Comparison of ENCODE assay signal across 7 cellular contexts in genomic region chr1:44609412-44609767, GRCh38.
DNase-seq lines count a peak whose midpoint lies in the region; ATAC-seq, FAIRE-seq and TF ChIP-seq lines count a peak whose summit lies in the region.

No MANE protein-coding gene starts in this region.

- no peak overlapping the region for H3K9ac ChIP-seq in astrocyte (ENCODE audit: low read length)
- H3K9ac ChIP-seq in keratinocyte (ENCODE audit: control insufficient read depth, extremely low read depth, insufficient read depth, low read length), result no peak overlapping the region

- FAIRE-seq in astrocyte (lab: Jason Lieb, UNC) (no peak), keratinocyte (lab: Jason Lieb, UNC) (no peak)

- ATAC-seq in thoracic aorta (ENCODE audit: insufficient number of reproducible peaks, low FRiP score, low read depth) (peak; percentile 6), GM21526 (IDR thresholded peaks at IDR 0.05; ENCODE audit: low FRiP score, unreplicated experiment) (no peak), GM18520 (IDR thresholded peaks at IDR 0.05; ENCODE audit: unreplicated experiment) (no peak)

- H3K4me1 ChIP-seq in astrocyte (ENCODE audit: insufficient read depth, low read length), result no peaks in the 10 kb centered on the region
- H3K4me1 ChIP-seq in keratinocyte (ENCODE audit: control insufficient read depth, extremely low read depth, insufficient read depth, low read length), result peaks cover 3% of the 10 kb centered on the region
- no peaks in the 10 kb centered on the region for H3K4me1 ChIP-seq in thoracic aorta (ENCODE audit: control insufficient read depth in 1 of 2, low read depth in 2 of 2)

- peaks cover 23% of the 10 kb centered on the region for H3K27me3 Mint-ChIP-seq in astrocyte (ENCODE audit: low read depth, unreplicated experiment)

- peaks cover 8% of the 10 kb centered on the region for H3K27me3 ChIP-seq in astrocyte (ENCODE audit: insufficient read depth, low read length)
- H3K27me3 ChIP-seq in keratinocyte (ENCODE audit: control insufficient read depth, extremely low read depth, insufficient read depth, low read length), result no peaks in the 10 kb centered on the region
- H3K27me3 ChIP-seq in thoracic aorta (replicated peaks; ENCODE audit: insufficient read depth), result no peaks in the 10 kb centered on the region

- H3K9me3 Mint-ChIP-seq in astrocyte (ENCODE audit: unreplicated experiment), result peaks cover 1% of the 10 kb centered on the region

- H3K4me2 ChIP-seq in astrocyte (ENCODE audit: low read length) (no peak overlapping the region), keratinocyte (ENCODE audit: control insufficient read depth, extremely low read depth, insufficient read depth, low read depth, low read length) (no peak overlapping the region)

- no peak overlapping the region for H3K4me3 Mint-ChIP-seq in astrocyte (ENCODE audit: unreplicated experiment)

- no peaks in the 10 kb centered on the region for H4K20me1 ChIP-seq in astrocyte (ENCODE audit: insufficient read depth, low read length)
- H4K20me1 ChIP-seq in keratinocyte (ENCODE audit: control insufficient read depth, extremely low read depth, insufficient read depth, low read length), result no peaks in the 10 kb centered on the region

- H2AFZ ChIP-seq in astrocyte (ENCODE audit: low read depth, low read length) (no peak overlapping the region), keratinocyte (ENCODE audit: control insufficient read depth, low read length) (no peak overlapping the region)

- no peak overlapping the region for H3K27ac Mint-ChIP-seq in astrocyte (ENCODE audit: unreplicated experiment)

- no peak overlapping the region for H3K4me3 ChIP-seq in astrocyte (ENCODE audit: insufficient read depth, low read depth, low read length)
- H3K4me3 ChIP-seq in keratinocyte (ENCODE audit: control insufficient read depth in 2 of 3, extremely low read depth in 1 of 3, insufficient read depth in 2 of 3, low read depth in 1 of 3, low read length in 3 of 3), result no peak overlapping the region
- H3K4me3 ChIP-seq in thoracic aorta, result no peak overlapping the region

- H3K36me3 Mint-ChIP-seq in astrocyte (ENCODE audit: low read depth, unreplicated experiment), result no peaks in the 10 kb centered on the region

- H3K79me2 ChIP-seq in astrocyte (ENCODE audit: insufficient read depth, low read length), result no peaks in the 10 kb centered on the region
- no peaks in the 10 kb centered on the region for H3K79me2 ChIP-seq in keratinocyte (ENCODE audit: control insufficient read depth, insufficient read depth, low read length)

- TF ChIP-seq CTCF in GM12874 (IDR thresholded peaks at IDR 0.05; ENCODE audit: insufficient read depth, low read depth, low read length), result peak; percentile 36; the same call in 1 of the 2 replicates
- peak; percentile 32 for TF ChIP-seq CTCF in astrocyte (IDR thresholded peaks at IDR 0.05; ENCODE audit: insufficient read depth, low read depth, low read length)
- peak; percentile 37 to 80 (median 55) for TF ChIP-seq CTCF in keratinocyte (optimal IDR thresholded peaks at IDR 0.05 in 1 of 3, IDR thresholded peaks at IDR 0.05 in 1 of 3, conservative IDR thresholded peaks at IDR 0.05 in 1 of 3; ENCODE audit: extremely low read depth in 1 of 3, insufficient read depth in 2 of 3, low read length in 3 of 3)
- peak; percentile 52 for TF ChIP-seq CTCF in thoracic aorta (IDR thresholded peaks at IDR 0.05)

- no peaks in the 10 kb centered on the region for H3K9me3 ChIP-seq in astrocyte (ENCODE audit: insufficient read depth, low read depth, low read length)
- no peaks in the 10 kb centered on the region for H3K9me3 ChIP-seq in keratinocyte (ENCODE audit: control insufficient read depth, low read depth, low read length)
- H3K9me3 ChIP-seq in thoracic aorta, result no peaks in the 10 kb centered on the region

- peak; percentile 49 for DNase-seq in NCI-H774 (lab: John Stamatoyannopoulos, UW)
- DNase-seq in astrocyte (ENCODE audit: low read depth), result no peak
- no peak for DNase-seq in keratinocyte (ENCODE audit: low read depth, low spot score)
- no peak for DNase-seq in thoracic aorta (ENCODE audit: low spot score)

- H3K36me3 ChIP-seq in astrocyte (ENCODE audit: insufficient read depth, low read length), result no peaks in the 10 kb centered on the region
- no peaks in the 10 kb centered on the region for H3K36me3 ChIP-seq in keratinocyte (ENCODE audit: control insufficient read depth in 2 of 2, extremely low read depth in 1 of 2, insufficient read depth in 2 of 2, low read length in 2 of 2)
- H3K36me3 ChIP-seq in thoracic aorta, result no peaks in the 10 kb centered on the region

- H3K27ac ChIP-seq in astrocyte (ENCODE audit: low read depth, low read length) (no peak overlapping the region), keratinocyte (ENCODE audit: control insufficient read depth, insufficient read depth, low read length) (no peak overlapping the region), thoracic aorta (no peak overlapping the region)

- H3K9me1 ChIP-seq in keratinocyte (ENCODE audit: control insufficient read depth, extremely low read depth, insufficient read depth, low read length), result no peaks in the 10 kb centered on the region

- dilution Hi-C loops in keratinocyte (cut with MboI; ENCODE audit: extremely low pct_ligation_motif_present, low sequenced_read_pairs), result no loop called here

- no peaks in the 10 kb centered on the region for H3K4me1 Mint-ChIP-seq in astrocyte (ENCODE audit: low read depth, unreplicated experiment)
